Comparison of ENCODE assay signal across 8 cellular contexts in genomic region chr7:129781128-129781855, GRCh38.
DNase-seq lines count a peak whose midpoint lies in the region; ATAC-seq, FAIRE-seq and TF ChIP-seq lines count a peak whose summit lies in the region.

No MANE protein-coding gene starts in this region.

- BruUV-seq in GM12878 (replicated peaks; lab: Mats Ljungman, UMichigan): no TSS peak

- CTCF ChIA-PET in GM12878 (lab: Yijun Ruan, JAX): interaction anchor here (1.0 kb wide), 1 partner anchor 113 kb away, joined by 3 read pairs; no protein-coding TSS in a partner anchor

- H2BK12ac ChIP-seq in trophoblast cell (ENCODE audit: low read length): no peak overlapping the region

- H3K79me2 ChIP-seq in GM12878 (ENCODE audit: control insufficient read depth, insufficient read depth, low read length): no peaks in the 10 kb centered on the region
- no peaks in the 10 kb centered on the region for H3K79me2 ChIP-seq in trophoblast cell (ENCODE audit: control insufficient read depth, insufficient read depth, low read length, poor library complexity)

- H3K4me3 ChIP-seq in GM12878 (peak overlapping the region; percentile 74; the same call in 1 of the 2 replicates), trophoblast cell (ENCODE audit: low read depth, low read length) (no peak overlapping the region)

- SMC1A ChIA-PET in GM12878 (lab: Charles Lee; ENCODE audit: uncharacterized antibody, unreplicated experiment): no interaction called here

- H3K79me1 ChIP-seq in trophoblast cell (ENCODE audit: low read length): peaks cover 9% of the 10 kb centered on the region

- no peak overlapping the region for H3K23ac ChIP-seq in trophoblast cell (ENCODE audit: low read length)

- no peak overlapping the region for H3K18ac ChIP-seq in trophoblast cell (ENCODE audit: low read length)

- H3K4me2 ChIP-seq in GM12878 (ENCODE audit: control insufficient read depth, insufficient read depth) (peak overlapping the region; percentile 90), trophoblast cell (ENCODE audit: low read length) (peak overlapping the region; percentile 25)

- H3K4ac ChIP-seq in trophoblast cell (ENCODE audit: low read depth, low read length): no peak overlapping the region

- TF ChIP-seq POLR2A in GM12878 (IDR thresholded peaks at IDR 0.05; ENCODE audit: low read depth, low read length): no peak

- H3K9me3 ChIP-seq in GM12878 (replicated peaks; ENCODE audit: control insufficient read depth, insufficient read depth, low read length): no peaks in the 10 kb centered on the region; the same call in 2 of the 3 replicates
- H3K9me3 ChIP-seq in trophoblast cell (ENCODE audit: insufficient read depth, low read depth, low read length): peaks cover 23% of the 10 kb centered on the region

- POLR2A ChIA-PET in GM12878 (lab: Charles Lee): interaction anchor here (0.8 kb wide), 1 partner anchor 9 kb away, joined by 3 read pairs; no protein-coding TSS in a partner anchor

- no peak overlapping the region for H3K14ac ChIP-seq in trophoblast cell (ENCODE audit: low read length)

- TF ChIP-seq RAD21 in GM12878 (IDR thresholded peaks at IDR 0.05; ENCODE audit: insufficient read depth, low read depth, low read length): no peak

- no peak overlapping the region for H4K12ac ChIP-seq in trophoblast cell (ENCODE audit: low read depth, low read length)

- FAIRE-seq in GM12878 (lab: Jason Lieb, UNC): no peak

- peaks cover 29 to 32% of the 10 kb centered on the region in 2 experiments for H3K27me3 ChIP-seq in GM12878 (replicated peaks in 1 of 2; ENCODE audit: control insufficient read depth in 2 of 2, insufficient read depth in 2 of 2, low read length in 1 of 2)
- peaks cover 84% of the 10 kb centered on the region for H3K27me3 ChIP-seq in trophoblast cell (ENCODE audit: insufficient read depth, low read length)

- H3K4me1 ChIP-seq in GM12878 (ENCODE audit: control insufficient read depth, insufficient read depth, low read length): peaks cover 21% of the 10 kb centered on the region
- H3K4me1 ChIP-seq in trophoblast cell (ENCODE audit: control insufficient read depth in 1 of 2, insufficient read depth in 2 of 2, low read length in 2 of 2): peaks cover 15 to 22% of the 10 kb centered on the region in 2 experiments

- no peak overlapping the region for H3K27ac ChIP-seq in GM12878 (ENCODE audit: control insufficient read depth, insufficient read depth)
- H3K27ac ChIP-seq in trophoblast cell (ENCODE audit: low read depth, low read length): no peak overlapping the region
- H3K27ac ChIP-seq in substantia nigra (ENCODE audit: low read depth, low read length, poor library complexity, severe bottlenecking): no peak overlapping the region

- H2BK5ac ChIP-seq in trophoblast cell (ENCODE audit: low read depth, low read length, poor library complexity): no peak overlapping the region

- H3K9ac ChIP-seq in GM12878 (ENCODE audit: control insufficient read depth, insufficient read depth, low read length) (no peak overlapping the region), trophoblast cell (ENCODE audit: low read length) (no peak overlapping the region)

- no peak overlapping the region for H4K8ac ChIP-seq in trophoblast cell (ENCODE audit: low read depth, low read length)

- no peak for TF ChIP-seq EP300 in GM12878 (IDR thresholded peaks at IDR 0.05; ENCODE audit: borderline replicate concordance in 1 of 2, control insufficient read depth in 1 of 2, low read depth in 2 of 2, low read length in 2 of 2)

- ATAC-seq in GM12878 (peak; percentile 1; the same call in 2 of the 3 replicates), GM21360 (IDR thresholded peaks at IDR 0.05; ENCODE audit: unreplicated experiment) (no peak), HG03442 (IDR thresholded peaks at IDR 0.05; ENCODE audit: unreplicated experiment) (no peak)

- H2BK120ac ChIP-seq in trophoblast cell (ENCODE audit: insufficient read depth, low read length, poor library complexity): no peak overlapping the region

- intact Hi-C loops in GM12878 (cut with micrococcal nuclease; ENCODE audit: unreplicated experiment): no loop called here

- no peaks in the 10 kb centered on the region for H3K36me3 ChIP-seq in GM12878 (ENCODE audit: control insufficient read depth in 2 of 2, insufficient read depth in 2 of 2, low read length in 1 of 2)
- no peaks in the 10 kb centered on the region for H3K36me3 ChIP-seq in trophoblast cell (ENCODE audit: control insufficient read depth in 1 of 2, insufficient read depth in 2 of 2, low read length in 2 of 2)

- H2AK5ac ChIP-seq in trophoblast cell (ENCODE audit: low read length): no peak overlapping the region

- no peak overlapping the region for H4K91ac ChIP-seq in trophoblast cell (ENCODE audit: low read depth, low read length)

- DNase-seq in GM13977 (ENCODE audit: low spot score) (peak; percentile 72), NCI-H2171 (lab: John Stamatoyannopoulos, UW) (peak; percentile 57), GM12878 (ENCODE audit: low read depth, low spot score) (no peak), trophoblast cell (no peak), substantia nigra (lab: John Stamatoyannopoulos, UW) (no peak), UCSD-AML1 (lab: John Stamatoyannopoulos, UW; ENCODE audit: unreplicated experiment) (no peak)

- in situ Hi-C loops in GM13977 (cut with MboI; ENCODE audit: low pct_unique_long_range_greater_than_20kb, low sequenced_read_pairs, unreplicated experiment): no loop called here
- in situ Hi-C loops in GM12878 (cut with MboI): no loop called here

- 5% methylated on average over 38 of the region's 40 CpGs for WGBS in GM12878 (ENCODE audit: insufficient coverage, insufficient replicate concordance, low lambda C conversion rate, missing lambda C conversion rate)
- WGBS in trophoblast cell (ENCODE audit: extremely low coverage, insufficient coverage, insufficient read length): no CpG with 5 or more reads among the region's 40 CpGs

- H4K20me1 ChIP-seq in GM12878 (ENCODE audit: control insufficient read depth, insufficient read depth): no peaks in the 10 kb centered on the region

- H2AFZ ChIP-seq in GM12878 (ENCODE audit: control insufficient read depth, low read depth, low read length): no peak overlapping the region
- H2AFZ ChIP-seq in trophoblast cell (ENCODE audit: insufficient read depth, low read length, poor library complexity): no peak overlapping the region

- RAD21 ChIA-PET in GM12878 (lab: Charles Lee; ENCODE audit: unreplicated experiment): no interaction called here

- TF ChIP-seq CTCF in GM13977 (IDR thresholded peaks at IDR 0.05; ENCODE audit: extremely low read depth, insufficient read depth, missing control alignments) (no peak), GM12878 (IDR thresholded peaks at IDR 0.05 in 2 of 3, conservative IDR thresholded peaks at IDR 0.05 in 1 of 3; ENCODE audit: control insufficient read depth in 2 of 3, extremely low read depth in 1 of 3, insufficient read depth in 1 of 3, low read depth in 3 of 3, low read length in 3 of 3) (no peak)

TF ChIP-seq in GM12878, 131 proteins besides CTCF, POLR2A, EP300 and RAD21:
- TF ChIP-seq CEBPB (IDR thresholded peaks at IDR 0.05; ENCODE audit: borderline replicate concordance in 1 of 2, low read depth in 2 of 2, low read length in 2 of 2) (no peak), ZBTB40 (IDR thresholded peaks at IDR 0.05; ENCODE audit: borderline replicate concordance) (no peak), FOS (IDR thresholded peaks at IDR 0.05; ENCODE audit: borderline replicate concordance, extremely low read depth, insufficient read length) (no peak), KAT2A (conservative IDR thresholded peaks at IDR 0.05; ENCODE audit: control insufficient read depth, low read depth, low read length) (no peak), TBL1XR1 (IDR thresholded peaks at IDR 0.05; ENCODE audit: low read depth, low read length) (no peak), SUZ12 (IDR thresholded peaks at IDR 0.05; ENCODE audit: unreplicated experiment) (peak; percentile 82)

Comparison
In these comparisons a context has a peak if more than half of its experiments do, and no peak if none do; other contexts are left out.
1. DNase-seq: peak in GM13977 (single experiment) and NCI-H2171 (single experiment); none in GM12878 (single experiment), trophoblast cell (0 of 2), substantia nigra (0 of 49) and UCSD-AML1 (single experiment).